11 cellular contexts compared by ENCODE assay signal in the genomic region with DNA sequence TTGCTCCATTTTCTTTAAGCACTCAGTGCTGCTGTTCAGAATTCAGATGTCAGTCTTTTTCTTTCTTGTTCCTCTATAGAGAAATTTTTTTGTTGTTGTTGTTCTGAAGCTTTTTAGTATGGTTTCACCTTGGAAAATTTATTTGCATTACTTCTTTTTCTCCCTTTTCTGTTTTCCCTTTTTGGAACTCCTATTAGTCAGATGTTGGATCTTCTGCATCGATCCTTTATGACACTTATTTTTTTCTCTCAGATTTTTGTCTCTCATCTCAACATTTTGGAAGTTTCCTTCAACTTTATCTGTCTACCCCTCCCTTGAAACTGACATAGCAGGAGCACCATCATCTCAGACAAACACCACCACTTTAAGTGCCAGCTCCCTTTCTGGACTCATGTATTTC.
"Had no signal": no experiment of that assay in that cellular context is flagged by ENCODE, and none has a peak within 500 bp of the region (broad histone marks: within the 10 kb centered on the region; RNA-seq: fewer than 3 reads in every experiment).

No MANE protein-coding gene starts in this region.

- H3K4me3 ChIP-seq: GM23248, GM23338, HAP-1 had no signal

- H3K36me3 ChIP-seq: HAP-1 had no signal

- H2AFZ ChIP-seq: GM23248, GM23338 had no signal

- H3K4me1 ChIP-seq: HAP-1 had no signal

- FAIRE-seq: H1, H54 had no signal

- DNase-seq: GM23248, GOT3, H7, H9, HCEC 1CT, HFFc6 had no signal

- H3K9ac ChIP-seq: GM23248 had no signal

- H3K27ac ChIP-seq: GM23248 had no signal

- ATAC-seq: GM23338, HCT116 had no signal

- H3K4me2 ChIP-seq: GM23338 had no signal
